Comparison of ENCODE assay signal across 1 cellular context in the genomic region with DNA sequence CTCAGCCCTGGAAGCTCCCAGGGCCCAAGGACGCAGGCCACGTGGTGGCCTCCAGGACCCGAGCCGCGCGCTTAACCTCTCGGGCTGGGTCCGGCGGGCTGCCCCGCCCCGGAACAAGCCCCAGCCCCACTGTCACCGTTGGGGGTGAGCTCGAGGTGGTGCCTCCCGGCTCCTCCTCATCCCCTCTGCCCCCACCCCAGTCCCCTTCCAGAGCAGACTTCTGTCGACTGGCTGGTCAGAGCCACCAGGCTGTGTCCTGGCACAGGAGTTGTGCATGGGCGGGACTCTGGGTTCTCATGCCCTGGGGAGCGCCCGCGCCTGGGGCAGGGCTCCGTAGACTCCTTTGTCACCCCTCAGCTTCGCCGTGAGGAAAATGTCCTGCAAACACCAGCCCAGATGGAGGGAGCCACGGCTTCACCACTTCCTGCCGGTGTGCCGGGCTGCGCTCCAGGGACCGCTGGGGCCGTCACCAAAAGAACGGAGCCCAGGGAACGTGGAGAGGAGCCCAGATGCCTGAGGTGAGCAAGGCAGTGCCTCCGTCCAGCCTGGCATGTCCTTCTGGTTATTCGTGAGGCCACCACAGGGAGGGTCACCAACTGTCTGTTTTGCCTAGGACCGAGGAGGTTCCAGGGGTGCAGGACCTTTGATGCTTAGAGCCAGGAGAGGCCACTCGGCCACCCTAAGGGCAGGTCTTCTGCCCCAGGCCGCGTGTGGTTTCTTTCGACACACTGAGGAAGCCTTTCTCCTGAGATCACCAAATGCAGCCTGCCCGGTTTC.
A peak's percentile ranks its signal among the peaks of the same experiment; 100 is the strongest.
TF ChIP-seq lines count a peak whose summit lies in the region.

No MANE protein-coding gene starts in this region.

TF ChIP-seq in HepG2, 621 proteins besides CTCF, POLR2A, EP300 and RAD21 (continued from another document and continues in another):
- TF ChIP-seq, protein P1, sequence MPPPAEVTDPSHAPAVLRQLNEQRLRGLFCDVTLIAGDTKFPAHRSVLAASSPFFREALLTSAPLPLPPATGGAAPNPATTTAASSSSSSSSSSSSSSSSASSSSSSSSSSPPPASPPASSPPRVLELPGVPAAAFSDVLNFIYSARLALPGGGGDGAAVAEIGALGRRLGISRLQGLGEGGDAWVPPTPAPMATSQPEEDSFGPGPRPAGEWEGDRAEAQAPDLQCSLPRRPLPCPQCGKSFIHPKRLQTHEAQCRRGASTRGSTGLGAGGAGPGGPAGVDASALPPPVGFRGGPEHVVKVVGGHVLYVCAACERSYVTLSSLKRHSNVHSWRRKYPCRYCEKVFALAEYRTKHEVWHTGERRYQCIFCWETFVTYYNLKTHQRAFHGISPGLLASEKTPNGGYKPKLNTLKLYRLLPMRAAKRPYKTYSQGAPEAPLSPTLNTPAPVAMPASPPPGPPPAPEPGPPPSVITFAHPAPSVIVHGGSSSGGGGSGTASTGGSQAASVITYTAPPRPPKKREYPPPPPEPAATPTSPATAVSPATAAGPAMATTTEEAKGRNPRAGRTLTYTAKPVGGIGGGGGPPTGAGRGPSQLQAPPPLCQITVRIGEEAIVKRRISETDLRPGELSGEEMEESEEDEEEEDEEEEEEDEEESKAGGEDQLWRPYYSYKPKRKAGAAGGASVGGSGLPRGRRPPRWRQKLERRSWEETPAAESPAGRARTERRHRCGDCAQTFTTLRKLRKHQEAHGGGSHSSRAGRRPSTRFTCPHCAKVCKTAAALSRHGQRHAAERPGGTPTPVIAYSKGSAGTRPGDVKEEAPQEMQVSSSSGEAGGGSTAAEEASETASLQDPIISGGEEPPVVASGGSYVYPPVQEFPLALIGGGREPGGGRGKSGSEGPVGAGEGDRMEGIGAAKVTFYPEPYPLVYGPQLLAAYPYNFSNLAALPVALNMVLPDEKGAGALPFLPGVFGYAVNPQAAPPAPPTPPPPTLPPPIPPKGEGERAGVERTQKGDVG (CRISPR knock-in tag; IDR thresholded peaks at IDR 0.05; ENCODE audit: borderline replicate concordance), result no peak
- 0 out of 2 replicates have a peak, but pooled peaks have one; percentile 42 for TF ChIP-seq GATA4 (IDR thresholded peaks at IDR 0.05; ENCODE audit: borderline replicate concordance, low read depth)
- peak; percentile 61; the same call in 1 of the 2 replicates for TF ChIP-seq HDAC1 (CRISPR knock-in tag; IDR thresholded peaks at IDR 0.05)
- TF ChIP-seq, protein P2, sequence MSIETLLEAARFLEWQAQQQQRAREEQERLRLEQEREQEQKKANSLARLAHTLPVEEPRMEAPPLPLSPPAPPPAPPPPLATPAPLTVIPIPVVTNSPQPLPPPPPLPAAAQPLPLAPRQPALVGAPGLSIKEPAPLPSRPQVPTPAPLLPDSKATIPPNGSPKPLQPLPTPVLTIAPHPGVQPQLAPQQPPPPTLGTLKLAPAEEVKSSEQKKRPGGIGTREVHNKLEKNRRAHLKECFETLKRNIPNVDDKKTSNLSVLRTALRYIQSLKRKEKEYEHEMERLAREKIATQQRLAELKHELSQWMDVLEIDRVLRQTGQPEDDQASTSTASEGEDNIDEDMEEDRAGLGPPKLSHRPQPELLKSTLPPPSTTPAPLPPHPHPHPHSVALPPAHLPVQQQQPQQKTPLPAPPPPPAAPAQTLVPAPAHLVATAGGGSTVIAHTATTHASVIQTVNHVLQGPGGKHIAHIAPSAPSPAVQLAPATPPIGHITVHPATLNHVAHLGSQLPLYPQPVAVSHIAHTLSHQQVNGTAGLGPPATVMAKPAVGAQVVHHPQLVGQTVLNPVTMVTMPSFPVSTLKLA (IDR thresholded peaks at IDR 0.05), result 0 out of 2 replicates have a peak, but pooled peaks have one; percentile 17
- TF ChIP-seq, protein P3, sequence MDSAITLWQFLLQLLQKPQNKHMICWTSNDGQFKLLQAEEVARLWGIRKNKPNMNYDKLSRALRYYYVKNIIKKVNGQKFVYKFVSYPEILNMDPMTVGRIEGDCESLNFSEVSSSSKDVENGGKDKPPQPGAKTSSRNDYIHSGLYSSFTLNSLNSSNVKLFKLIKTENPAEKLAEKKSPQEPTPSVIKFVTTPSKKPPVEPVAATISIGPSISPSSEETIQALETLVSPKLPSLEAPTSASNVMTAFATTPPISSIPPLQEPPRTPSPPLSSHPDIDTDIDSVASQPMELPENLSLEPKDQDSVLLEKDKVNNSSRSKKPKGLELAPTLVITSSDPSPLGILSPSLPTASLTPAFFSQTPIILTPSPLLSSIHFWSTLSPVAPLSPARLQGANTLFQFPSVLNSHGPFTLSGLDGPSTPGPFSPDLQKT (CRISPR knock-in tag; IDR thresholded peaks at IDR 0.05; ENCODE audit: borderline replicate concordance), result no peak
- TF ChIP-seq, protein P4, sequence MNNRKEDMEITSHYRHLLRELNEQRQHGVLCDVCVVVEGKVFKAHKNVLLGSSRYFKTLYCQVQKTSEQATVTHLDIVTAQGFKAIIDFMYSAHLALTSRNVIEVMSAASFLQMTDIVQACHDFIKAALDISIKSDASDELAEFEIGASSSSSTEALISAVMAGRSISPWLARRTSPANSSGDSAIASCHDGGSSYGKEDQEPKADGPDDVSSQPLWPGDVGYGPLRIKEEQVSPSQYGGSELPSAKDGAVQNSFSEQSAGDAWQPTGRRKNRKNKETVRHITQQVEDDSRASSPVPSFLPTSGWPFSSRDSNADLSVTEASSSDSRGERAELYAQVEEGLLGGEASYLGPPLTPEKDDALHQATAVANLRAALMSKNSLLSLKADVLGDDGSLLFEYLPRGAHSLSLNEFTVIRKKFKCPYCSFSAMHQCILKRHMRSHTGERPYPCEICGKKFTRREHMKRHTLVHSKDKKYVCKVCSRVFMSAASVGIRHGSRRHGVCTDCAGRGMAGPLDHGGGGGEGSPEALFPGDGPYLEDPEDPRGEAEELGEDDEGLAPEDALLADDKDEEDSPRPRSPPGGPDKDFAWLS (CRISPR knock-in tag; IDR thresholded peaks at IDR 0.05; ENCODE audit: borderline replicate concordance), result no peak
- TF ChIP-seq SRSF4 (IDR thresholded peaks at IDR 0.05; ENCODE audit: low read depth, low read length, poor library complexity, severe bottlenecking), result no peak
- TF ChIP-seq SKI (IDR thresholded peaks at IDR 0.05; ENCODE audit: partially characterized antibody), result no peak
- no peak for TF ChIP-seq CREB1 (IDR thresholded peaks at IDR 0.05)
- no peak for TF ChIP-seq CREB1 (CRISPR knock-in tag; IDR thresholded peaks at IDR 0.05)
- TF ChIP-seq, protein P5, sequence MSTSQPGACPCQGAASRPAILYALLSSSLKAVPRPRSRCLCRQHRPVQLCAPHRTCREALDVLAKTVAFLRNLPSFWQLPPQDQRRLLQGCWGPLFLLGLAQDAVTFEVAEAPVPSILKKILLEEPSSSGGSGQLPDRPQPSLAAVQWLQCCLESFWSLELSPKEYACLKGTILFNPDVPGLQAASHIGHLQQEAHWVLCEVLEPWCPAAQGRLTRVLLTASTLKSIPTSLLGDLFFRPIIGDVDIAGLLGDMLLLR (CRISPR knock-in tag; IDR thresholded peaks at IDR 0.05), result no peak
- TF ChIP-seq RBM39 (IDR thresholded peaks at IDR 0.05; ENCODE audit: low read depth, low read length, poor library complexity, severe bottlenecking), result peak; percentile 32
- peak; percentile 80; the same call in 1 of the 2 replicates for TF ChIP-seq ZNF543 (CRISPR knock-in tag; IDR thresholded peaks at IDR 0.05)
- TF ChIP-seq, protein P6, sequence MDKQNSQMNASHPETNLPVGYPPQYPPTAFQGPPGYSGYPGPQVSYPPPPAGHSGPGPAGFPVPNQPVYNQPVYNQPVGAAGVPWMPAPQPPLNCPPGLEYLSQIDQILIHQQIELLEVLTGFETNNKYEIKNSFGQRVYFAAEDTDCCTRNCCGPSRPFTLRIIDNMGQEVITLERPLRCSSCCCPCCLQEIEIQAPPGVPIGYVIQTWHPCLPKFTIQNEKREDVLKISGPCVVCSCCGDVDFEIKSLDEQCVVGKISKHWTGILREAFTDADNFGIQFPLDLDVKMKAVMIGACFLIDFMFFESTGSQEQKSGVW (CRISPR knock-in tag; IDR thresholded peaks at IDR 0.05; ENCODE audit: borderline replicate concordance), result no peak
- no peak for TF ChIP-seq ZNF138 (CRISPR knock-in tag; IDR thresholded peaks at IDR 0.05; ENCODE audit: low read depth)
- TF ChIP-seq, protein P7, sequence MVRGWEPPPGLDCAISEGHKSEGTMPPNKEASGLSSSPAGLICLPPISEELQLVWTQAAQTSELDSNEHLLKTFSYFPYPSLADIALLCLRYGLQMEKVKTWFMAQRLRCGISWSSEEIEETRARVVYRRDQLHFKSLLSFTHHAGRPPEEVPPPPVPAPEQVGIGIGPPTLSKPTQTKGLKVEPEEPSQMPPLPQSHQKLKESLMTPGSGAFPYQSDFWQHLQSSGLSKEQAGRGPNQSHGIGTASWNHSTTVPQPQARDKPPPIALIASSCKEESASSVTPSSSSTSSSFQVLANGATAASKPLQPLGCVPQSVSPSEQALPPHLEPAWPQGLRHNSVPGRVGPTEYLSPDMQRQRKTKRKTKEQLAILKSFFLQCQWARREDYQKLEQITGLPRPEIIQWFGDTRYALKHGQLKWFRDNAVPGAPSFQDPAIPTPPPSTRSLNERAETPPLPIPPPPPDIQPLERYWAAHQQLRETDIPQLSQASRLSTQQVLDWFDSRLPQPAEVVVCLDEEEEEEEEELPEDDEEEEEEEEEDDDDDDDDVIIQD (CRISPR knock-in tag; IDR thresholded peaks at IDR 0.05; ENCODE audit: low read depth), result no peak
- TF ChIP-seq KLF13 (CRISPR knock-in tag; IDR thresholded peaks at IDR 0.05), result no peak
- TF ChIP-seq, protein P8, sequence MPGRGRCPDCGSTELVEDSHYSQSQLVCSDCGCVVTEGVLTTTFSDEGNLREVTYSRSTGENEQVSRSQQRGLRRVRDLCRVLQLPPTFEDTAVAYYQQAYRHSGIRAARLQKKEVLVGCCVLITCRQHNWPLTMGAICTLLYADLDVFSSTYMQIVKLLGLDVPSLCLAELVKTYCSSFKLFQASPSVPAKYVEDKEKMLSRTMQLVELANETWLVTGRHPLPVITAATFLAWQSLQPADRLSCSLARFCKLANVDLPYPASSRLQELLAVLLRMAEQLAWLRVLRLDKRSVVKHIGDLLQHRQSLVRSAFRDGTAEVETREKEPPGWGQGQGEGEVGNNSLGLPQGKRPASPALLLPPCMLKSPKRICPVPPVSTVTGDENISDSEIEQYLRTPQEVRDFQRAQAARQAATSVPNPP (CRISPR knock-in tag; IDR thresholded peaks at IDR 0.05), result no peak
- TF ChIP-seq, protein P9, sequence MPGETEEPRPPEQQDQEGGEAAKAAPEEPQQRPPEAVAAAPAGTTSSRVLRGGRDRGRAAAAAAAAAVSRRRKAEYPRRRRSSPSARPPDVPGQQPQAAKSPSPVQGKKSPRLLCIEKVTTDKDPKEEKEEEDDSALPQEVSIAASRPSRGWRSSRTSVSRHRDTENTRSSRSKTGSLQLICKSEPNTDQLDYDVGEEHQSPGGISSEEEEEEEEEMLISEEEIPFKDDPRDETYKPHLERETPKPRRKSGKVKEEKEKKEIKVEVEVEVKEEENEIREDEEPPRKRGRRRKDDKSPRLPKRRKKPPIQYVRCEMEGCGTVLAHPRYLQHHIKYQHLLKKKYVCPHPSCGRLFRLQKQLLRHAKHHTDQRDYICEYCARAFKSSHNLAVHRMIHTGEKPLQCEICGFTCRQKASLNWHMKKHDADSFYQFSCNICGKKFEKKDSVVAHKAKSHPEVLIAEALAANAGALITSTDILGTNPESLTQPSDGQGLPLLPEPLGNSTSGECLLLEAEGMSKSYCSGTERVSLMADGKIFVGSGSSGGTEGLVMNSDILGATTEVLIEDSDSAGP (CRISPR knock-in tag; IDR thresholded peaks at IDR 0.05; ENCODE audit: borderline replicate concordance), result no peak; the same call in 1 of the 2 replicates
- TF ChIP-seq ZNF569 (CRISPR knock-in tag; IDR thresholded peaks at IDR 0.05; ENCODE audit: borderline replicate concordance), result no peak
- no peak for TF ChIP-seq ZNF558 (CRISPR knock-in tag; IDR thresholded peaks at IDR 0.05; ENCODE audit: borderline replicate concordance)
- no peak; the same call in 1 of the 2 replicates for TF ChIP-seq MEIS2 (CRISPR knock-in tag; IDR thresholded peaks at IDR 0.05)
- no peak for TF ChIP-seq NBN (conservative IDR thresholded peaks at IDR 0.05)
- TF ChIP-seq ATAD3A (CRISPR knock-in tag; IDR thresholded peaks at IDR 0.05), result no peak
- no peak for TF ChIP-seq JUNB (CRISPR knock-in tag; IDR thresholded peaks at IDR 0.05; ENCODE audit: borderline replicate concordance)
- no peak for TF ChIP-seq ZNF629 (CRISPR knock-in tag; conservative IDR thresholded peaks at IDR 0.05)
- TF ChIP-seq, protein P10, sequence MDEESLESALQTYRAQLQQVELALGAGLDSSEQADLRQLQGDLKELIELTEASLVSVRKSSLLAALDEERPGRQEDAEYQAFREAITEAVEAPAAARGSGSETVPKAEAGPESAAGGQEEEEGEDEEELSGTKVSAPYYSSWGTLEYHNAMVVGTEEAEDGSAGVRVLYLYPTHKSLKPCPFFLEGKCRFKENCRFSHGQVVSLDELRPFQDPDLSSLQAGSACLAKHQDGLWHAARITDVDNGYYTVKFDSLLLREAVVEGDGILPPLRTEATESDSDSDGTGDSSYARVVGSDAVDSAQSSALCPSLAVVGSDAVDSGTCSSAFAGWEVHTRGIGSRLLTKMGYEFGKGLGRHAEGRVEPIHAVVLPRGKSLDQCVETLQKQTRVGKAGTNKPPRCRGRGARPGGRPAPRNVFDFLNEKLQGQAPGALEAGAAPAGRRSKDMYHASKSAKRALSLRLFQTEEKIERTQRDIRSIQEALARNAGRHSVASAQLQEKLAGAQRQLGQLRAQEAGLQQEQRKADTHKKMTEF (CRISPR knock-in tag; IDR thresholded peaks at IDR 0.05), result peak; percentile 65; the same call in 1 of the 2 replicates
- TF ChIP-seq DR1 (CRISPR knock-in tag; IDR thresholded peaks at IDR 0.05), result no peak; the same call in 1 of the 2 replicates
- TF ChIP-seq ZNF121 (CRISPR knock-in tag; IDR thresholded peaks at IDR 0.05), result no peak
- TF ChIP-seq TMF1 (CRISPR knock-in tag; IDR thresholded peaks at IDR 0.05; ENCODE audit: low read depth), result 0 out of 2 replicates have a peak, but pooled peaks have one; percentile 21
- TF ChIP-seq NCOA5 (CRISPR knock-in tag; IDR thresholded peaks at IDR 0.05), result no peak
- TF ChIP-seq TBX3 (IDR thresholded peaks at IDR 0.05; ENCODE audit: borderline replicate concordance), result no peak
- TF ChIP-seq ZNF235 (CRISPR knock-in tag; IDR thresholded peaks at IDR 0.05; ENCODE audit: borderline replicate concordance), result no peak
- TF ChIP-seq PTBP1 (IDR thresholded peaks at IDR 0.05; ENCODE audit: low read depth, low read length, poor library complexity, severe bottlenecking), result peak; percentile 53
- TF ChIP-seq ELF3 (CRISPR knock-in tag; IDR thresholded peaks at IDR 0.05), result peak; percentile 52; the same call in 1 of the 2 replicates
- TF ChIP-seq, protein P11, sequence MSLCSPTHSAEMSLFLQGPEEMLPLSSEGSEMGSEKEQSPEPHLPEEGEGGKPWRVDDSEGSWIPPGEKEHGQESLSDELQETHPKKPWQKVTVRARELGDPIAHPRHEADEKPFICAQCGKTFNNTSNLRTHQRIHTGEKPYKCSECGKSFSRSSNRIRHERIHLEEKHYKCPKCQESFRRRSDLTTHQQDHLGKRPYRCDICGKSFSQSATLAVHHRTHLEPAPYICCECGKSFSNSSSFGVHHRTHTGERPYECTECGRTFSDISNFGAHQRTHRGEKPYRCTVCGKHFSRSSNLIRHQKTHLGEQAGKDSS (CRISPR knock-in tag; IDR thresholded peaks at IDR 0.05; ENCODE audit: borderline replicate concordance, low read depth), result 0 out of 2 replicates have a peak, but pooled peaks have one; percentile 24
- TF ChIP-seq ZBTB42 (CRISPR knock-in tag; IDR thresholded peaks at IDR 0.05), result no peak
